Comparison of ENCODE assay signal across 11 cellular contexts in the genomic region with DNA sequence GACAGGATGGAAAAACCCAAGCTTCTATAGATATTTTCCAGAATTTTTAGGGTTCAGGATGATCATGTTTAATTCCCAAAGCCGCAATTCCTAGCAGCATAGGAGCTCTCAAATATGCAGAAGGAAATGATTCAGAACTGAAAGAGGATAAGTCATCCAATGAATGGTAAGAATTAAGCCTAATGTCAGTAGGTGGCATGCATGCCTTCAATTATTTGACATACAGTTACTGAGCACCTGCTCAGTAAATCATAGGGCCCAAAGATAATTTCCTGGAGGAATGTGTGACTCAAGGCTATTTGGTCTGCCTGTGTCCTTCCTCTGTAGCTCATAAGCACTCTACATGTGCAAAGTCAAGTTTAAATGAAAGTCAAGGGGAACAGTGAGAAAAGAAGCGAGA.
DNase-seq lines count a peak whose midpoint lies in the region; ATAC-seq and TF ChIP-seq lines count a peak whose summit lies in the region.
"Had no signal": no experiment of that assay in that cellular context is flagged by ENCODE, and none has a peak within 500 bp of the region (broad histone marks: within the 10 kb centered on the region; RNA-seq: fewer than 3 reads in every experiment).

No MANE protein-coding gene starts in this region.

- H3K27me3 ChIP-seq in RWPE2 (ENCODE audit: insufficient read depth, poor library complexity, severe bottlenecking): no peaks in the 10 kb centered on the region
- H3K27me3 ChIP-seq: esophagus muscularis mucosa had no signal

- no peak overlapping the region for H3K4me3 Mint-ChIP-seq in stimulated activated naive CD8-positive, alpha-beta T cell treated with anti-CD3 and anti-CD28 coated beads, Interleukin-15, Interleukin-2, amounts not matched to agents 100 ng/mL and 50 ng/mL, for 24 hours

- H3K36me3 ChIP-seq in RWPE2 (ENCODE audit: low read depth): no peaks in the 10 kb centered on the region
- H3K36me3 ChIP-seq: esophagus muscularis mucosa had no signal

- no peaks in the 10 kb centered on the region for H3K9me3 Mint-ChIP-seq in stimulated activated naive CD8-positive, alpha-beta T cell treated with anti-CD3 and anti-CD28 coated beads, Interleukin-15, Interleukin-2, amounts not matched to agents 100 ng/mL and 50 ng/mL, for 24 hours

- H3K4me3 ChIP-seq in RWPE2 (ENCODE audit: severe bottlenecking) (no peak overlapping the region), fibroblast of the aortic adventitia (ENCODE audit: low read depth, low read length) (no peak overlapping the region)
- H3K4me3 ChIP-seq: esophagus muscularis mucosa had no signal

- ATAC-seq in stimulated activated naive CD8-positive, alpha-beta T cell treated with anti-CD3 and anti-CD28 coated beads, Interleukin-15, Interleukin-2, amounts not matched to agents 100 U/mL and 50 U/mL, for 24 hours: no peak
- ATAC-seq in RWPE2 (ENCODE audit: low read depth): peak; percentile 93
- no peak for ATAC-seq in GM18858 (IDR thresholded peaks at IDR 0.05; ENCODE audit: unreplicated experiment)
- ATAC-seq in activated CD4-positive, CD25-positive, alpha-beta regulatory T cell treated with anti-CD3 and anti-CD28 coated beads, Interleukin-2, amount 50 U/mL, for 24 hours: no peak

- peak overlapping the region; percentile 13 for H3K27ac Mint-ChIP-seq in stimulated activated naive CD8-positive, alpha-beta T cell treated with anti-CD3 and anti-CD28 coated beads, Interleukin-15, Interleukin-2, amounts not matched to agents 100 ng/mL and 50 ng/mL, for 24 hours

- no peaks in the 10 kb centered on the region for H3K27me3 Mint-ChIP-seq in stimulated activated naive CD8-positive, alpha-beta T cell treated with anti-CD3 and anti-CD28 coated beads, Interleukin-15, Interleukin-2, amounts not matched to agents 100 ng/mL and 50 ng/mL, for 24 hours

- no peaks in the 10 kb centered on the region for H3K4me1 Mint-ChIP-seq in stimulated activated naive CD8-positive, alpha-beta T cell treated with anti-CD3 and anti-CD28 coated beads, Interleukin-15, Interleukin-2, amounts not matched to agents 100 ng/mL and 50 ng/mL, for 24 hours (ENCODE audit: low read depth)

- peak overlapping the region; percentile 49 for H3K27ac ChIP-seq in RWPE2 (ENCODE audit: poor library complexity, severe bottlenecking)
- H3K27ac ChIP-seq: esophagus muscularis mucosa had no signal

- TF ChIP-seq CTCF in RWPE2 (IDR thresholded peaks at IDR 0.05; ENCODE audit: poor library complexity, severe bottlenecking): peak; percentile 32
- no peak for TF ChIP-seq CTCF in fibroblast of the aortic adventitia (IDR thresholded peaks at IDR 0.05; ENCODE audit: insufficient read depth, low read length)

- no peaks in the 10 kb centered on the region for H3K36me3 Mint-ChIP-seq in stimulated activated naive CD8-positive, alpha-beta T cell treated with anti-CD3 and anti-CD28 coated beads, Interleukin-15, Interleukin-2, amounts not matched to agents 100 ng/mL and 50 ng/mL, for 24 hours (ENCODE audit: low read depth)

- no peaks in the 10 kb centered on the region for H3K9me3 ChIP-seq in RWPE2 (ENCODE audit: severe bottlenecking)
- H3K9me3 ChIP-seq: esophagus muscularis mucosa had no signal

- DNase-seq in stimulated activated naive CD8-positive, alpha-beta T cell treated with anti-CD3 and anti-CD28 coated beads, Interleukin-15, Interleukin-2, amounts not matched to agents 100 U/mL and 50 U/mL, for 24 hours: no peak
- no peak for DNase-seq in RWPE2 (ENCODE audit: low spot score)
- peak; percentile 49 for DNase-seq in fibroblast of the aortic adventitia (ENCODE audit: low read depth)
- DNase-seq in NCI-H2171 treated with DMSO at 0.1 percent for 48 hours (lab: John Stamatoyannopoulos, UW): no peak
- no peak for DNase-seq in HuH-7 (ENCODE audit: low spot score)
- DNase-seq: activated CD4-positive, alpha-beta T cell treated with anti-CD3 and anti-CD28 coated beads for 1 hour; activated T-cell treated with anti-CD3 and anti-CD28 coated beads for 4 hours had no signal

- peaks cover 32% of the 10 kb centered on the region for H3K4me1 ChIP-seq in RWPE2 (ENCODE audit: insufficient read depth, poor library complexity, severe bottlenecking)
- H3K4me1 ChIP-seq: esophagus muscularis mucosa had no signal
